In the genomic region with DNA sequence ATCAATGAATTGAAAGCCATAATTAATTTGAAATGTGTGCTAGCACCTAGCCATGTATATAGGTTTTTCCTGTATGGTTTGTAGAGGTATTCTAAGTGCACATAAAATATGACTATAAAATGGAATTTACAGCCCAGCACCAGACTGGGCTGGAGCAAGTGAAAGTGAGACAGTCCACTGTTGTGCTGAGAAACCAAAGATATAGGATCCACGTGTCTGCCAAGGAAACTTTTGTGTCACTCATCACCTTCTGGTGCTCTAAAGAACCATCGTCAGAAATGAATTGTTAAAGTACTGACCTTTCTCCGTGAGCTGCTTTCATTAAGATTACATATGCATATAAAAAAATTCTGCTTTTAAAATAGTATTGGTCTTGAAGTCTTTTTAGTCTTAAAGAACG, we compare ENCODE assay signal across 14 cellular contexts.
DNase-seq lines count a peak whose midpoint lies in the region; ATAC-seq and TF ChIP-seq lines count a peak whose summit lies in the region.
"Had no signal": no experiment of that assay in that cellular context is flagged by ENCODE, and none has a peak within 500 bp of the region (broad histone marks: within the 10 kb centered on the region; RNA-seq: fewer than 3 reads in every experiment).

No MANE protein-coding gene starts in this region.

- TF ChIP-seq CTCF in LNCaP clone FGC (IDR thresholded peaks at IDR 0.05; ENCODE audit: control insufficient read depth, extremely low read depth, insufficient read depth), result no peak
- TF ChIP-seq CTCF in mesothelial cell of epicardium (IDR thresholded peaks at IDR 0.05; ENCODE audit: unreplicated experiment), result no peak

- no peaks in the 10 kb centered on the region for H3K36me3 Mint-ChIP-seq in mesothelial cell of epicardium
- H3K36me3 Mint-ChIP-seq: CD14-positive monocyte; CD8-positive, alpha-beta T cell had no signal

- ATAC-seq in left cardiac atrium (peak; percentile 69 to 70), GM18907 (IDR thresholded peaks at IDR 0.05; ENCODE audit: unreplicated experiment) (no peak)
- ATAC-seq: CD8-positive, alpha-beta T cell had no signal

- peak; percentile 23 for DNase-seq in DMS 273 (lab: John Stamatoyannopoulos, UW; ENCODE audit: unreplicated experiment)
- no peak for DNase-seq in DMS 273 treated with DMSO at 0.1 percent for 48 hours (lab: John Stamatoyannopoulos, UW)
- DNase-seq in LNCaP clone FGC (ENCODE audit: low read depth), result peak; percentile 19
- no peak for DNase-seq in left cardiac atrium
- DNase-seq in mesothelial cell of epicardium (ENCODE audit: low spot score in 2 of 2, unreplicated experiment in 2 of 2), result no peak
- no peak for DNase-seq in NCI-H1417 treated with DMSO at 0.1 percent for 48 hours (lab: John Stamatoyannopoulos, UW)
- no peak for DNase-seq in middle frontal gyrus (ENCODE audit: extremely low spot score, low spot score)
- DNase-seq: CD8-positive, alpha-beta T cell; COR-L47; DMS79; HCEC 1CT; KBM-7 had no signal

- peaks cover 65% of the 10 kb centered on the region for H3K4me1 Mint-ChIP-seq in mesothelial cell of epicardium
- H3K4me1 Mint-ChIP-seq: CD14-positive monocyte had no signal

- H3K4me3 Mint-ChIP-seq in mesothelial cell of epicardium, result no peak overlapping the region
- H3K4me3 Mint-ChIP-seq: CD14-positive monocyte; CD8-positive, alpha-beta T cell had no signal

- H3K27me3 Mint-ChIP-seq in mesothelial cell of epicardium (ENCODE audit: low read depth), result no peaks in the 10 kb centered on the region

- H3K4me3 ChIP-seq in LNCaP clone FGC (ENCODE audit: low read depth, low read length), result no peak overlapping the region

- intact Hi-C loops in left cardiac atrium (cut with DNase I), result loop anchor here in 1 of 2 donors (5.0 kb wide), 1 partner anchor 82 kb away; no protein-coding TSS in a partner anchor

- H3K27ac Mint-ChIP-seq in mesothelial cell of epicardium, result peak overlapping the region; percentile 54
- H3K27ac Mint-ChIP-seq: CD14-positive monocyte; CD8-positive, alpha-beta T cell had no signal

- no peaks in the 10 kb centered on the region for H3K9me3 Mint-ChIP-seq in mesothelial cell of epicardium
- H3K9me3 Mint-ChIP-seq: CD8-positive, alpha-beta T cell had no signal

Comparison
In these comparisons a context has a peak if more than half of its experiments do, and no peak if none do; other contexts are left out.
1. DNase-seq: peak in DMS 273 (single experiment) and LNCaP clone FGC (single experiment); none in DMS 273 treated with DMSO at 0.1 percent for 48 hours (single experiment), left cardiac atrium (single experiment), mesothelial cell of epicardium (0 of 2), NCI-H1417 treated with DMSO at 0.1 percent for 48 hours (single experiment) and middle frontal gyrus (single experiment).